ENCODE assay signal across 2 cellular contexts in the genomic region with DNA sequence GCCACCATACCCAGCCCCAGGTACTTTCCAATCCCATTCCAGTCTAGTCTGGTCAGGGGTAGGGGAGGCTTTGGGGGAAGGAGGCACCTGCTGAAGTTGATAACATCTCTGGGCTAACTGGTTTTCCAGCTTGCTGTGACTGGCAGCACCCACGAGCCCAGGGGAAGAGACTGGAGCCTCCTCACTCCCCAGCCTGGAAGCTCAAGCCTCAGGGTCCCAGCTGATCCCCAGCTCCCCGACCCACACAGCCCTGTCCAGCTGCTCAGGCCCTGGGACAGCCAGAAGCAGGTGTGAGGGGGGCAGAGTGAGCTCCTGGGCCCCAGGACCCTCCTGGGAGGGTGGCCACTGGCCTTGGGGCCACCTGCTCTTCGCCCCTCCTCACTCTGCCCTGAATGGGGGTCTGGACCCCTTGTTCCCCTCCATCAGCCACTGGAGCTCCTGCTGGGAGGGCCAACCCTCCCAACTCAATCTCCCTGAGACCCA.
TF ChIP-seq lines count a peak whose summit lies in the region.

No MANE protein-coding gene starts in this region.

TF ChIP-seq in SK-N-SH, 30 proteins besides CTCF, POLR2A, EP300 and RAD21 (continued from another document):
- TF ChIP-seq, protein P1, sequence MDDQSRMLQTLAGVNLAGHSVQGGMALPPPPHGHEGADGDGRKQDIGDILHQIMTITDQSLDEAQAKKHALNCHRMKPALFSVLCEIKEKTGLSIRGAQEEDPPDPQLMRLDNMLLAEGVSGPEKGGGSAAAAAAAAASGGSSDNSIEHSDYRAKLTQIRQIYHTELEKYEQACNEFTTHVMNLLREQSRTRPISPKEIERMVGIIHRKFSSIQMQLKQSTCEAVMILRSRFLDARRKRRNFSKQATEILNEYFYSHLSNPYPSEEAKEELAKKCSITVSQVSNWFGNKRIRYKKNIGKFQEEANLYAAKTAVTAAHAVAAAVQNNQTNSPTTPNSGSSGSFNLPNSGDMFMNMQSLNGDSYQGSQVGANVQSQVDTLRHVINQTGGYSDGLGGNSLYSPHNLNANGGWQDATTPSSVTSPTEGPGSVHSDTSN (IDR thresholded peaks at IDR 0.05) = no peak
- no peak for TF ChIP-seq YY1 (IDR thresholded peaks at IDR 0.05; ENCODE audit: low read depth)
- TF ChIP-seq TCF12 (IDR thresholded peaks at IDR 0.05) = no peak
- no peak for TF ChIP-seq RXRA (IDR thresholded peaks at IDR 0.05; ENCODE audit: borderline replicate concordance, low read depth)
- TF ChIP-seq JUND (IDR thresholded peaks at IDR 0.05) = no peak
- TF ChIP-seq, protein P2, sequence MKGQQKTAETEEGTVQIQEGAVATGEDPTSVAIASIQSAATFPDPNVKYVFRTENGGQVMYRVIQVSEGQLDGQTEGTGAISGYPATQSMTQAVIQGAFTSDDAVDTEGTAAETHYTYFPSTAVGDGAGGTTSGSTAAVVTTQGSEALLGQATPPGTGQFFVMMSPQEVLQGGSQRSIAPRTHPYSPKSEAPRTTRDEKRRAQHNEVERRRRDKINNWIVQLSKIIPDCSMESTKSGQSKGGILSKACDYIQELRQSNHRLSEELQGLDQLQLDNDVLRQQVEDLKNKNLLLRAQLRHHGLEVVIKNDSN (IDR thresholded peaks at IDR 0.05; ENCODE audit: borderline replicate concordance, low read depth) = no peak
- TF ChIP-seq MEF2A (IDR thresholded peaks at IDR 0.05; ENCODE audit: borderline replicate concordance, low read depth) = no peak
- no peak for TF ChIP-seq NRF1 (IDR thresholded peaks at IDR 0.05; ENCODE audit: low read depth, low read length)
- no peak for TF ChIP-seq GATA2 (CRISPR knock-in tag; IDR thresholded peaks at IDR 0.05)
- no peak for TF ChIP-seq FOSL2 (IDR thresholded peaks at IDR 0.05; ENCODE audit: borderline replicate concordance, low read depth)
- TF ChIP-seq CHD2 (IDR thresholded peaks at IDR 0.05; ENCODE audit: low read length, partially characterized antibody) = no peak
- TF ChIP-seq TEAD4 (IDR thresholded peaks at IDR 0.05; ENCODE audit: borderline replicate concordance, insufficient read depth) = no peak
- TF ChIP-seq GABPA (IDR thresholded peaks at IDR 0.05; ENCODE audit: low read depth) = no peak
- TF ChIP-seq SMC3 (IDR thresholded peaks at IDR 0.05; ENCODE audit: low read depth, low read length) = no peak

TF ChIP-seq in SK-N-SH treated with all-trans-retinoic acid at 6 μM for 48 hours, 23 proteins besides CTCF, POLR2A, EP300 and RAD21 (continued from another document):
- TF ChIP-seq, protein P3, sequence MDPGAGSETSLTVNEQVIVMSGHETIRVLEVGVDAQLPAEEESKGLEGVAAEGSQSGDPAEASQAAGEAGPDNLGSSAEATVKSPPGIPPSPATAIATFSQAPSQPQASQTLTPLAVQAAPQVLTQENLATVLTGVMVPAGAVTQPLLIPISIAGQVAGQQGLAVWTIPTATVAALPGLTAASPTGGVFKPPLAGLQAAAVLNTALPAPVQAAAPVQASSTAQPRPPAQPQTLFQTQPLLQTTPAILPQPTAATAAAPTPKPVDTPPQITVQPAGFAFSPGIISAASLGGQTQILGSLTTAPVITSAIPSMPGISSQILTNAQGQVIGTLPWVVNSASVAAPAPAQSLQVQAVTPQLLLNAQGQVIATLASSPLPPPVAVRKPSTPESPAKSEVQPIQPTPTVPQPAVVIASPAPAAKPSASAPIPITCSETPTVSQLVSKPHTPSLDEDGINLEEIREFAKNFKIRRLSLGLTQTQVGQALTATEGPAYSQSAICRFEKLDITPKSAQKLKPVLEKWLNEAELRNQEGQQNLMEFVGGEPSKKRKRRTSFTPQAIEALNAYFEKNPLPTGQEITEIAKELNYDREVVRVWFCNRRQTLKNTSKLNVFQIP (CRISPR knock-in tag; IDR thresholded peaks at IDR 0.05; ENCODE audit: borderline replicate concordance, low read depth) = no peak
- TF ChIP-seq ZC3H10 (CRISPR knock-in tag; IDR thresholded peaks at IDR 0.05) (no peak), TCF4 (CRISPR knock-in tag; IDR thresholded peaks at IDR 0.05; ENCODE audit: borderline replicate concordance) (no peak), ZNF565 (CRISPR knock-in tag; conservative IDR thresholded peaks at IDR 0.05; ENCODE audit: low read depth) (no peak), ISL1 (CRISPR knock-in tag; IDR thresholded peaks at IDR 0.05) (no peak), ZNF8 (CRISPR knock-in tag; IDR thresholded peaks at IDR 0.05) (no peak), OSR1 (CRISPR knock-in tag; IDR thresholded peaks at IDR 0.05) (no peak), ESRRG (CRISPR knock-in tag; IDR thresholded peaks at IDR 0.05) (no peak), ARNTL (CRISPR knock-in tag; IDR thresholded peaks at IDR 0.05; ENCODE audit: borderline replicate concordance, low read depth) (no peak), PPARA (CRISPR knock-in tag; IDR thresholded peaks at IDR 0.05; ENCODE audit: borderline replicate concordance) (no peak), ZNF70 (CRISPR knock-in tag; IDR thresholded peaks at IDR 0.05) (no peak)
- TF ChIP-seq, protein P4, sequence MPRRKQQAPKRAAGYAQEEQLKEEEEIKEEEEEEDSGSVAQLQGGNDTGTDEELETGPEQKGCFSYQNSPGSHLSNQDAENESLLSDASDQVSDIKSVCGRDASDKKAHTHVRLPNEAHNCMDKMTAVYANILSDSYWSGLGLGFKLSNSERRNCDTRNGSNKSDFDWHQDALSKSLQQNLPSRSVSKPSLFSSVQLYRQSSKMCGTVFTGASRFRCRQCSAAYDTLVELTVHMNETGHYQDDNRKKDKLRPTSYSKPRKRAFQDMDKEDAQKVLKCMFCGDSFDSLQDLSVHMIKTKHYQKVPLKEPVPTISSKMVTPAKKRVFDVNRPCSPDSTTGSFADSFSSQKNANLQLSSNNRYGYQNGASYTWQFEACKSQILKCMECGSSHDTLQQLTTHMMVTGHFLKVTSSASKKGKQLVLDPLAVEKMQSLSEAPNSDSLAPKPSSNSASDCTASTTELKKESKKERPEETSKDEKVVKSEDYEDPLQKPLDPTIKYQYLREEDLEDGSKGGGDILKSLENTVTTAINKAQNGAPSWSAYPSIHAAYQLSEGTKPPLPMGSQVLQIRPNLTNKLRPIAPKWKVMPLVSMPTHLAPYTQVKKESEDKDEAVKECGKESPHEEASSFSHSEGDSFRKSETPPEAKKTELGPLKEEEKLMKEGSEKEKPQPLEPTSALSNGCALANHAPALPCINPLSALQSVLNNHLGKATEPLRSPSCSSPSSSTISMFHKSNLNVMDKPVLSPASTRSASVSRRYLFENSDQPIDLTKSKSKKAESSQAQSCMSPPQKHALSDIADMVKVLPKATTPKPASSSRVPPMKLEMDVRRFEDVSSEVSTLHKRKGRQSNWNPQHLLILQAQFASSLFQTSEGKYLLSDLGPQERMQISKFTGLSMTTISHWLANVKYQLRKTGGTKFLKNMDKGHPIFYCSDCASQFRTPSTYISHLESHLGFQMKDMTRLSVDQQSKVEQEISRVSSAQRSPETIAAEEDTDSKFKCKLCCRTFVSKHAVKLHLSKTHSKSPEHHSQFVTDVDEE (CRISPR knock-in tag; IDR thresholded peaks at IDR 0.05) = no peak
